ENCODE assay signal across 1 cellular context in the genomic region with DNA sequence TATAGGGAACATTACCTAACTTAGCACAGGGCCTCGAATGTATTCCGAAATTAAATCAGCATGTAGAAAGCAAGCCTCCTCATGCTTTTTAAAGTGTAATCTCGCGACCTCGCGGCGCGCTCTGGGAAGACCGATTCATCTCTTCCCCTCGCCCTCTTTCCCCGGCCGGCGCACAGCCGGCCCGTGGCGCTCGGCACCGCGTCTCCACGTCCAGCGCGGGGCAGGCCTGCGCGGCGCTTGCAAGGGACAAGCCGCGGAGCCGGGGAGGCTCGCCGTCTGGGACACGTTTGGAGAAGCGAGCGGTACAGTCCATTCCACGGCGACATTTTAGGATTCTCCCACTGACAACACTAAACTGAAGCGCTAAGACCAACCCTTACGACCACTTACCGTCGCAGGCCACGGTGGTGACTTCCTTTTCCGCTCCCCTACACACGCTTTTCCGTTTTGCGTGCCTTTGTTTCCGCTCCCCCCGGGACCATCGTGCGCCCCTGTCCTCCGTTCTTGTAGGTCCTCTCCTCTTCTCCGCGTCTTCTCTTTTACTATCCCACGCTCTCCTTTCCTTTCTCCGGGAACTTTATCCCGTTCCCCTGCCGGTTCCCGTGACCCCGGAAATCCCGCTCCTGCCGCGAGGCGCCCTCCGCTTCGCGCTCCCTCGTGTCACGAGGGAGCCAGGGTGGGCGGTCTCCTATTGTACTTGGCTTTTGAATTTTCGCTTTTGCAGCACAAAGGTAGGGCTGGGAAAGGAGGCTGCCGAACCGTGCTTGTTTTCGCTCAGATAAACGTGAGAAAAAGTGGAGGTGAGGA.
TF ChIP-seq lines count a peak whose summit lies in the region.

A gene with protein sequence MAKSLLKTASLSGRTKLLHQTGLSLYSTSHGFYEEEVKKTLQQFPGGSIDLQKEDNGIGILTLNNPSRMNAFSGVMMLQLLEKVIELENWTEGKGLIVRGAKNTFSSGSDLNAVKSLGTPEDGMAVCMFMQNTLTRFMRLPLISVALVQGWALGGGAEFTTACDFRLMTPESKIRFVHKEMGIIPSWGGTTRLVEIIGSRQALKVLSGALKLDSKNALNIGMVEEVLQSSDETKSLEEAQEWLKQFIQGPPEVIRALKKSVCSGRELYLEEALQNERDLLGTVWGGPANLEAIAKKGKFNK (minus strand): TSS at position 664 of the 807 bp plus-strand sequence. CDS start 12,581 bp downstream, outside the sequence.

TF ChIP-seq in HepG2, 621 proteins besides CTCF, POLR2A, EP300 and RAD21 (continued from another document and continues in another):
- TF ChIP-seq, protein P1, sequence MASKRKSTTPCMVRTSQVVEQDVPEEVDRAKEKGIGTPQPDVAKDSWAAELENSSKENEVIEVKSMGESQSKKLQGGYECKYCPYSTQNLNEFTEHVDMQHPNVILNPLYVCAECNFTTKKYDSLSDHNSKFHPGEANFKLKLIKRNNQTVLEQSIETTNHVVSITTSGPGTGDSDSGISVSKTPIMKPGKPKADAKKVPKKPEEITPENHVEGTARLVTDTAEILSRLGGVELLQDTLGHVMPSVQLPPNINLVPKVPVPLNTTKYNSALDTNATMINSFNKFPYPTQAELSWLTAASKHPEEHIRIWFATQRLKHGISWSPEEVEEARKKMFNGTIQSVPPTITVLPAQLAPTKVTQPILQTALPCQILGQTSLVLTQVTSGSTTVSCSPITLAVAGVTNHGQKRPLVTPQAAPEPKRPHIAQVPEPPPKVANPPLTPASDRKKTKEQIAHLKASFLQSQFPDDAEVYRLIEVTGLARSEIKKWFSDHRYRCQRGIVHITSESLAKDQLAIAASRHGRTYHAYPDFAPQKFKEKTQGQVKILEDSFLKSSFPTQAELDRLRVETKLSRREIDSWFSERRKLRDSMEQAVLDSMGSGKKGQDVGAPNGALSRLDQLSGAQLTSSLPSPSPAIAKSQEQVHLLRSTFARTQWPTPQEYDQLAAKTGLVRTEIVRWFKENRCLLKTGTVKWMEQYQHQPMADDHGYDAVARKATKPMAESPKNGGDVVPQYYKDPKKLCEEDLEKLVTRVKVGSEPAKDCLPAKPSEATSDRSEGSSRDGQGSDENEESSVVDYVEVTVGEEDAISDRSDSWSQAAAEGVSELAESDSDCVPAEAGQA (IDR thresholded peaks at IDR 0.05; ENCODE audit: low read depth), result peak; percentile 65; the same call in 1 of the 2 replicates
- TF ChIP-seq, protein P1 (CRISPR knock-in tag; IDR thresholded peaks at IDR 0.05; ENCODE audit: borderline replicate concordance), result peak; percentile 84; the same call in 1 of the 2 replicates
- peak; percentile 83; the same call in 1 of the 2 replicates for TF ChIP-seq ZNF615 (CRISPR knock-in tag; IDR thresholded peaks at IDR 0.05; ENCODE audit: borderline replicate concordance)
- peak; percentile 77 for TF ChIP-seq ZNF577 (CRISPR knock-in tag; IDR thresholded peaks at IDR 0.05; ENCODE audit: borderline replicate concordance, low read depth)
- TF ChIP-seq, protein P2, sequence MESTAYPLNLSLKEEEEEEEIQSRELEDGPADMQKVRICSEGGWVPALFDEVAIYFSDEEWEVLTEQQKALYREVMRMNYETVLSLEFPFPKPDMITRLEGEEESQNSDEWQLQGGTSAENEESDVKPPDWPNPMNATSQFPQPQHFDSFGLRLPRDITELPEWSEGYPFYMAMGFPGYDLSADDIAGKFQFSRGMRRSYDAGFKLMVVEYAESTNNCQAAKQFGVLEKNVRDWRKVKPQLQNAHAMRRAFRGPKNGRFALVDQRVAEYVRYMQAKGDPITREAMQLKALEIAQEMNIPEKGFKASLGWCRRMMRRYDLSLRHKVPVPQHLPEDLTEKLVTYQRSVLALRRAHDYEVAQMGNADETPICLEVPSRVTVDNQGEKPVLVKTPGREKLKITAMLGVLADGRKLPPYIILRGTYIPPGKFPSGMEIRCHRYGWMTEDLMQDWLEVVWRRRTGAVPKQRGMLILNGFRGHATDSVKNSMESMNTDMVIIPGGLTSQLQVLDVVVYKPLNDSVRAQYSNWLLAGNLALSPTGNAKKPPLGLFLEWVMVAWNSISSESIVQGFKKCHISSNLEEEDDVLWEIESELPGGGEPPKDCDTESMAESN (CRISPR knock-in tag; conservative IDR thresholded peaks at IDR 0.05), result no peak
- TF ChIP-seq, protein P3, sequence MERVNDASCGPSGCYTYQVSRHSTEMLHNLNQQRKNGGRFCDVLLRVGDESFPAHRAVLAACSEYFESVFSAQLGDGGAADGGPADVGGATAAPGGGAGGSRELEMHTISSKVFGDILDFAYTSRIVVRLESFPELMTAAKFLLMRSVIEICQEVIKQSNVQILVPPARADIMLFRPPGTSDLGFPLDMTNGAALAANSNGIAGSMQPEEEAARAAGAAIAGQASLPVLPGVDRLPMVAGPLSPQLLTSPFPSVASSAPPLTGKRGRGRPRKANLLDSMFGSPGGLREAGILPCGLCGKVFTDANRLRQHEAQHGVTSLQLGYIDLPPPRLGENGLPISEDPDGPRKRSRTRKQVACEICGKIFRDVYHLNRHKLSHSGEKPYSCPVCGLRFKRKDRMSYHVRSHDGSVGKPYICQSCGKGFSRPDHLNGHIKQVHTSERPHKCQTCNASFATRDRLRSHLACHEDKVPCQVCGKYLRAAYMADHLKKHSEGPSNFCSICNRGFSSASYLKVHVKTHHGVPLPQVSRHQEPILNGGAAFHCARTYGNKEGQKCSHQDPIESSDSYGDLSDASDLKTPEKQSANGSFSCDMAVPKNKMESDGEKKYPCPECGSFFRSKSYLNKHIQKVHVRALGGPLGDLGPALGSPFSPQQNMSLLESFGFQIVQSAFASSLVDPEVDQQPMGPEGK (CRISPR knock-in tag; IDR thresholded peaks at IDR 0.05), result peak; percentile 88
- no peak for TF ChIP-seq ZNF674 (CRISPR knock-in tag; IDR thresholded peaks at IDR 0.05; ENCODE audit: low read depth)
- TF ChIP-seq ZSCAN21 (CRISPR knock-in tag; IDR thresholded peaks at IDR 0.05; ENCODE audit: borderline replicate concordance), result peak; percentile 38; the same call in 1 of the 2 replicates
- TF ChIP-seq PAWR (CRISPR knock-in tag; IDR thresholded peaks at IDR 0.05; ENCODE audit: borderline replicate concordance), result peak; percentile 91; the same call in 1 of the 2 replicates
- TF ChIP-seq ZMYM4 (CRISPR knock-in tag; IDR thresholded peaks at IDR 0.05), result peak; percentile 84
- no peak; the same call in 1 of the 2 replicates for TF ChIP-seq ZNF839 (CRISPR knock-in tag; IDR thresholded peaks at IDR 0.05; ENCODE audit: borderline replicate concordance)
- TF ChIP-seq, protein P4, sequence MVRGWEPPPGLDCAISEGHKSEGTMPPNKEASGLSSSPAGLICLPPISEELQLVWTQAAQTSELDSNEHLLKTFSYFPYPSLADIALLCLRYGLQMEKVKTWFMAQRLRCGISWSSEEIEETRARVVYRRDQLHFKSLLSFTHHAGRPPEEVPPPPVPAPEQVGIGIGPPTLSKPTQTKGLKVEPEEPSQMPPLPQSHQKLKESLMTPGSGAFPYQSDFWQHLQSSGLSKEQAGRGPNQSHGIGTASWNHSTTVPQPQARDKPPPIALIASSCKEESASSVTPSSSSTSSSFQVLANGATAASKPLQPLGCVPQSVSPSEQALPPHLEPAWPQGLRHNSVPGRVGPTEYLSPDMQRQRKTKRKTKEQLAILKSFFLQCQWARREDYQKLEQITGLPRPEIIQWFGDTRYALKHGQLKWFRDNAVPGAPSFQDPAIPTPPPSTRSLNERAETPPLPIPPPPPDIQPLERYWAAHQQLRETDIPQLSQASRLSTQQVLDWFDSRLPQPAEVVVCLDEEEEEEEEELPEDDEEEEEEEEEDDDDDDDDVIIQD (CRISPR knock-in tag; IDR thresholded peaks at IDR 0.05; ENCODE audit: low read depth), result peak; percentile 39; the same call in 1 of the 2 replicates
- TF ChIP-seq, protein P5, sequence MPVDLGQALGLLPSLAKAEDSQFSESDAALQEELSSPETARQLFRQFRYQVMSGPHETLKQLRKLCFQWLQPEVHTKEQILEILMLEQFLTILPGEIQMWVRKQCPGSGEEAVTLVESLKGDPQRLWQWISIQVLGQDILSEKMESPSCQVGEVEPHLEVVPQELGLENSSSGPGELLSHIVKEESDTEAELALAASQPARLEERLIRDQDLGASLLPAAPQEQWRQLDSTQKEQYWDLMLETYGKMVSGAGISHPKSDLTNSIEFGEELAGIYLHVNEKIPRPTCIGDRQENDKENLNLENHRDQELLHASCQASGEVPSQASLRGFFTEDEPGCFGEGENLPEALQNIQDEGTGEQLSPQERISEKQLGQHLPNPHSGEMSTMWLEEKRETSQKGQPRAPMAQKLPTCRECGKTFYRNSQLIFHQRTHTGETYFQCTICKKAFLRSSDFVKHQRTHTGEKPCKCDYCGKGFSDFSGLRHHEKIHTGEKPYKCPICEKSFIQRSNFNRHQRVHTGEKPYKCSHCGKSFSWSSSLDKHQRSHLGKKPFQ (CRISPR knock-in tag; IDR thresholded peaks at IDR 0.05; ENCODE audit: insufficient replicate concordance), result peak; percentile 59
- TF ChIP-seq ZNF562 (CRISPR knock-in tag; IDR thresholded peaks at IDR 0.05; ENCODE audit: borderline replicate concordance), result no peak
- TF ChIP-seq CBX2 (IDR thresholded peaks at IDR 0.05; ENCODE audit: low read depth, low read length), result no peak
- TF ChIP-seq CBX2 (CRISPR knock-in tag; IDR thresholded peaks at IDR 0.05; ENCODE audit: low read depth), result no peak
- TF ChIP-seq, protein P6, sequence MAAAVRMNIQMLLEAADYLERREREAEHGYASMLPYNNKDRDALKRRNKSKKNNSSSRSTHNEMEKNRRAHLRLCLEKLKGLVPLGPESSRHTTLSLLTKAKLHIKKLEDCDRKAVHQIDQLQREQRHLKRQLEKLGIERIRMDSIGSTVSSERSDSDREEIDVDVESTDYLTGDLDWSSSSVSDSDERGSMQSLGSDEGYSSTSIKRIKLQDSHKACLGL (CRISPR knock-in tag; IDR thresholded peaks at IDR 0.05), result peak; percentile 85
- TF ChIP-seq ZNF616 (CRISPR knock-in tag; IDR thresholded peaks at IDR 0.05; ENCODE audit: low read depth), result peak; percentile 87
- TF ChIP-seq SPEN (CRISPR knock-in tag; IDR thresholded peaks at IDR 0.05; ENCODE audit: low read depth), result peak; percentile 95
- TF ChIP-seq, protein P7, sequence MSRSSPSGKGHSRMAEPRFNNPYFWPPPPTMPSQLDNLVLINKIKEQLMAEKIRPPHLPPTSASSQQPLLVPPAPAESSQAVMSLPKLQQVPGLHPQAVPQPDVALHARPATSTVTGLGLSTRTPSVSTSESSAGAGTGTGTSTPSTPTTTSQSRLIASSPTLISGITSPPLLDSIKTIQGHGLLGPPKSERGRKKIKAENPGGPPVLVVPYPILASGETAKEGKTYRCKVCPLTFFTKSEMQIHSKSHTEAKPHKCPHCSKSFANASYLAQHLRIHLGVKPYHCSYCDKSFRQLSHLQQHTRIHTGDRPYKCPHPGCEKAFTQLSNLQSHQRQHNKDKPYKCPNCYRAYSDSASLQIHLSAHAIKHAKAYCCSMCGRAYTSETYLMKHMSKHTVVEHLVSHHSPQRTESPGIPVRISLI (CRISPR knock-in tag; IDR thresholded peaks at IDR 0.05; ENCODE audit: borderline replicate concordance), result peak; percentile 74
- TF ChIP-seq, protein P8, sequence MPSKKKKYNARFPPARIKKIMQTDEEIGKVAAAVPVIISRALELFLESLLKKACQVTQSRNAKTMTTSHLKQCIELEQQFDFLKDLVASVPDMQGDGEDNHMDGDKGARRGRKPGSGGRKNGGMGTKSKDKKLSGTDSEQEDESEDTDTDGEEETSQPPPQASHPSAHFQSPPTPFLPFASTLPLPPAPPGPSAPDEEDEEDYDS (CRISPR knock-in tag; IDR thresholded peaks at IDR 0.05), result peak; percentile 47; the same call in 1 of the 2 replicates
- peak; percentile 80; the same call in 1 of the 2 replicates for TF ChIP-seq ZZZ3 (CRISPR knock-in tag; IDR thresholded peaks at IDR 0.05; ENCODE audit: borderline replicate concordance)
- no peak for TF ChIP-seq ZFP36 (IDR thresholded peaks at IDR 0.05; ENCODE audit: borderline replicate concordance, low read depth, low read length, partially characterized antibody)
- TF ChIP-seq NAIF1 (CRISPR knock-in tag; IDR thresholded peaks at IDR 0.05; ENCODE audit: borderline replicate concordance), result peak; percentile 91; the same call in 1 of the 2 replicates
- peak; percentile 92 for TF ChIP-seq ZNF781 (CRISPR knock-in tag; IDR thresholded peaks at IDR 0.05; ENCODE audit: borderline replicate concordance, not compliant biosample characterization)
- TF ChIP-seq KLF9 (CRISPR knock-in tag; IDR thresholded peaks at IDR 0.05; ENCODE audit: low read depth), result no peak
- TF ChIP-seq HDAC2 (CRISPR knock-in tag; IDR thresholded peaks at IDR 0.05), result peak; percentile 82
- TF ChIP-seq SMARCC2 (IDR thresholded peaks at IDR 0.05), result no peak
- no peak for TF ChIP-seq ZNF724P (CRISPR knock-in tag; IDR thresholded peaks at IDR 0.05; ENCODE audit: borderline replicate concordance)
- no peak for TF ChIP-seq CCAR2 (optimal IDR thresholded peaks at IDR 0.05; ENCODE audit: low read depth, low read length)
- no peak for TF ChIP-seq ZFP62 (CRISPR knock-in tag; IDR thresholded peaks at IDR 0.05)
- no peak; the same call in 1 of the 2 replicates for TF ChIP-seq RFX3 (CRISPR knock-in tag; IDR thresholded peaks at IDR 0.05)
- TF ChIP-seq, protein P9, sequence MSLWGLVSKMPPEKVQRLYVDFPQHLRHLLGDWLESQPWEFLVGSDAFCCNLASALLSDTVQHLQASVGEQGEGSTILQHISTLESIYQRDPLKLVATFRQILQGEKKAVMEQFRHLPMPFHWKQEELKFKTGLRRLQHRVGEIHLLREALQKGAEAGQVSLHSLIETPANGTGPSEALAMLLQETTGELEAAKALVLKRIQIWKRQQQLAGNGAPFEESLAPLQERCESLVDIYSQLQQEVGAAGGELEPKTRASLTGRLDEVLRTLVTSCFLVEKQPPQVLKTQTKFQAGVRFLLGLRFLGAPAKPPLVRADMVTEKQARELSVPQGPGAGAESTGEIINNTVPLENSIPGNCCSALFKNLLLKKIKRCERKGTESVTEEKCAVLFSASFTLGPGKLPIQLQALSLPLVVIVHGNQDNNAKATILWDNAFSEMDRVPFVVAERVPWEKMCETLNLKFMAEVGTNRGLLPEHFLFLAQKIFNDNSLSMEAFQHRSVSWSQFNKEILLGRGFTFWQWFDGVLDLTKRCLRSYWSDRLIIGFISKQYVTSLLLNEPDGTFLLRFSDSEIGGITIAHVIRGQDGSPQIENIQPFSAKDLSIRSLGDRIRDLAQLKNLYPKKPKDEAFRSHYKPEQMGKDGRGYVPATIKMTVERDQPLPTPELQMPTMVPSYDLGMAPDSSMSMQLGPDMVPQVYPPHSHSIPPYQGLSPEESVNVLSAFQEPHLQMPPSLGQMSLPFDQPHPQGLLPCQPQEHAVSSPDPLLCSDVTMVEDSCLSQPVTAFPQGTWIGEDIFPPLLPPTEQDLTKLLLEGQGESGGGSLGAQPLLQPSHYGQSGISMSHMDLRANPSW (CRISPR knock-in tag; IDR thresholded peaks at IDR 0.05; ENCODE audit: borderline replicate concordance), result no peak
